ENCODE assay signal across 18 cellular contexts in the genomic region with DNA sequence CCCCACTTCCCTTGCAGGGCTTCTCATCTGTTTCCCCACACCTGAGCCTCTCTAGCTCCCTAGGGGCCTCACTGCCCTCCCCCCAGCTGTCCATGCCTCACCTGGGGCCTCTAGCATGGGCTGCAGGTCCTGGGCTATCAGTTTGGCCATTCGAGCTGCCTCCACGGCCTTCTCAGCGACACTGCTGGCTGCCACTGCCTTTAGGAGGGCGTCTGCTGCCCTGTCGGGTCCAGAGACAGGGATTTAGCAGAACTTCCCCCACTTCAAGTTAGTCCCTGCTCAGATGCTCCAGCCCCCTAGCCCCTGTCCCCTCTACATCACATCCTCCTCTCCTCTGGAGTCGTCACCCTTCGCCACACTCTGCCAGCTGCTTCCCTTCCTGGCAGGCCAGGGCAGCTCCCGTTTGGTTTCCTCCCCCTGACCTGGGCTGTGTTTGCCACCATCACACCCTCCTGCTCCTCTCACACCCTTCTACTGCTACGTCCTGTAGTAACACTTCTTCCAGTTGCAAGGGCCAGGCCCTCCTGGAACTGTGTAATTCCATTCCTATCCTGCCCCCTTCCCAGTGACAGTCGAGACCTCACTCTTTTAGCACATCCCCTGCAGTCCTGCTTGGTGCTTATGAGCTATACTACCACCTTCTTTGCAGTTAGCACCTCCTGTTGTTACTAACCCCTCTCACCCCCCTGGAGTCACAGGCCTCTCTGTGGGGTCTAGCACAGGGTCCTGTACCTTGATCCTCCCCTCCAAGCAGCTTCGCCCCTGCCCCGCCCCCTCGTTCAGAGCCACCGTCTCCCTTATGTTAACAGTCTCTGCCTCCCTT. TPM values are rescaled to one million over a fixed set of nuclear protein-coding genes. Genes with fewer than 3 reads are reported as not detected.
DNase-seq lines count a peak whose midpoint lies in the region; ATAC-seq, FAIRE-seq and TF ChIP-seq lines count a peak whose summit lies in the region.
"Had no signal": no experiment of that assay in that cellular context is flagged by ENCODE, and none has a peak within 500 bp of the region (broad histone marks: within the 10 kb centered on the region; RNA-seq: fewer than 3 reads in every experiment).

No MANE protein-coding gene starts in this region.

- in situ Hi-C loops in HepG2 (cut with HindIII; ENCODE audit: extremely low pct_ligation_motif_present, low pct_unique_long_range_greater_than_20kb), result no loop called here

- no peak for TF ChIP-seq RAD21 in HepG2 (CRISPR knock-in tag; IDR thresholded peaks at IDR 0.05)

- WGBS in HepG2 (ENCODE audit: low lambda C conversion rate), result 13% methylated on average over 14 of the region's 14 CpGs
- WGBS in right lobe of liver (ENCODE audit: insufficient coverage, low coverage, low lambda C conversion rate, missing lambda C conversion rate), result 38% methylated on average over 12 of the region's 14 CpGs

- intact Hi-C loops in HepG2 (cut with micrococcal nuclease; ENCODE audit: unreplicated experiment), result no loop called here
- intact Hi-C loops in right lobe of liver (cut with DNase I), result no loop called here
- intact Hi-C loops in lower lobe of right lung (cut with DNase I), result no loop called here

- FAIRE-seq in HepG2 (lab: Jason Lieb, UNC), result no peak

- peak overlapping the region; percentile 27; the same call in 1 of the 2 replicates for H3K9ac ChIP-seq in HepG2 (ENCODE audit: insufficient read depth, low read depth, low read length)

- H3K4me2 ChIP-seq in HepG2 (ENCODE audit: low read depth, low read length), result peak overlapping the region; percentile 76

- H3K4me1 ChIP-seq in HepG2 (ENCODE audit: insufficient read depth, low read length) (peaks cover 53% of the 10 kb centered on the region), right lobe of liver (peaks cover 0 to 7% (median 0%) of the 10 kb centered on the region in 4 donors), lower lobe of right lung (peaks cover 30% of the 10 kb centered on the region)

- CTCF ChIA-PET in HepG2 (lab: Yijun Ruan, JAX; ENCODE audit: low intra/inter-chr PET ratio, low total read pairs), result no interaction called here

- TF ChIP-seq POLR2A in HepG2 (IDR thresholded peaks at IDR 0.05; ENCODE audit: insufficient read depth in 1 of 2, low read depth in 2 of 2, low read length in 2 of 2), result no peak
- no peak for TF ChIP-seq POLR2A in right lobe of liver (IDR thresholded peaks at IDR 0.05)

- DNase-seq in HepG2 (ENCODE audit: low spot score) (no peak), right lobe of liver (no peak), caudate nucleus (lab: John Stamatoyannopoulos, UW) (no peak), lower lobe of right lung (no peak), ureter (ENCODE audit: low spot score) (peak; percentile 73), NCI-H82 (lab: John Stamatoyannopoulos, UW) (no peak), putamen (ENCODE audit: low spot score) (no peak)
- DNase-seq: activated CD4-positive, alpha-beta T cell treated with anti-CD3 and anti-CD28 coated beads for 48 hours; activated naive CD4-positive, alpha-beta T cell treated with anti-CD3 and anti-CD28 coated beads, Interleukin-2, amount 50 U/mL, for 16 hours; dermis blood vessel endothelial cell; esophagus squamous epithelium; immature natural killer cell; MM.1S; NCI-H1930; NCI-H524 treated with DMSO at 0.1 percent for 48 hours had no signal

- TF ChIP-seq EP300 in HepG2 (IDR thresholded peaks at IDR 0.05; ENCODE audit: low read depth in 2 of 2, low read length in 2 of 2) (no peak), HepG2 (CRISPR knock-in tag; IDR thresholded peaks at IDR 0.05; ENCODE audit: borderline replicate concordance) (no peak)

- no peaks in the 10 kb centered on the region for H3K36me3 ChIP-seq in HepG2 (replicated peaks in 1 of 2; ENCODE audit: control insufficient read depth in 1 of 2, insufficient read depth in 2 of 2, low read length in 2 of 2)
- no peaks in the 10 kb centered on the region for H3K36me3 ChIP-seq in right lobe of liver
- H3K36me3 ChIP-seq in lower lobe of right lung, result no peaks in the 10 kb centered on the region
- H3K36me3 ChIP-seq: esophagus squamous epithelium, neutrophil, right atrium auricular region had no signal

- no peaks in the 10 kb centered on the region for H3K9me3 ChIP-seq in HepG2 (ENCODE audit: low read length)
- no peaks in the 10 kb centered on the region for H3K9me3 ChIP-seq in right lobe of liver
- H3K9me3 ChIP-seq in lower lobe of right lung, result no peaks in the 10 kb centered on the region
- H3K9me3 ChIP-seq: esophagus squamous epithelium, neutrophil, right atrium auricular region had no signal

- POLR2A ChIA-PET in HepG2 (lab: Yijun Ruan, JAX), result interaction anchor here (1.0 to 6.5 kb wide), 12 partner anchors 9 to 250 kb away, joined by 5 to 113 read pairs (median 10); a partner anchor contains a TSS

- peak overlapping the region; percentile 1 to 51 (median 5); a peak in 2 of 6 replicates for H3K4me3 ChIP-seq in HepG2 (replicated peaks in 1 of 3; ENCODE audit: insufficient read depth in 1 of 3, low read depth in 2 of 3, low read length in 3 of 3)
- no peak overlapping the region for H3K4me3 ChIP-seq in right lobe of liver
- H3K4me3 ChIP-seq in lower lobe of right lung, result no peak overlapping the region
- H3K4me3 ChIP-seq: esophagus squamous epithelium, right atrium auricular region had no signal

- H3K27me3 ChIP-seq in HepG2 (ENCODE audit: control insufficient read depth in 1 of 2, insufficient read depth in 2 of 2, low read length in 2 of 2), result peaks cover 2 to 8% of the 10 kb centered on the region in 2 experiments; a peak in 2 of 5 replicates
- H3K27me3 ChIP-seq in right lobe of liver, result peaks cover 0 to 13% of the 10 kb centered on the region in 2 donors
- H3K27me3 ChIP-seq in lower lobe of right lung (ENCODE audit: low read depth), result peaks cover 26% of the 10 kb centered on the region

- peaks cover 3% of the 10 kb centered on the region for H3K79me2 ChIP-seq in HepG2 (ENCODE audit: insufficient read depth, low read length)

- ATAC-seq in HepG2 (peak; percentile 7), right lobe of liver (no peak), lower lobe of right lung (no peak), HG03565 (IDR thresholded peaks at IDR 0.05; ENCODE audit: unreplicated experiment) (no peak)

- TF ChIP-seq CTCF in HepG2 (CRISPR knock-in tag; IDR thresholded peaks at IDR 0.05) (0 out of 2 replicates have a peak, but pooled peaks have one; percentile 3), right lobe of liver (IDR thresholded peaks at IDR 0.05) (no peak), lower lobe of right lung (IDR thresholded peaks at IDR 0.05) (no peak)

- peak overlapping the region; percentile 38 for H2AFZ ChIP-seq in HepG2 (ENCODE audit: low read length)

- no peak overlapping the region for H3K27ac ChIP-seq in HepG2 (ENCODE audit: extremely low read length, insufficient read depth, low read length)
- no peak overlapping the region for H3K27ac ChIP-seq in right lobe of liver
- H3K27ac ChIP-seq in caudate nucleus (ENCODE audit: low read depth, low read length), result peak overlapping the region; percentile 80
- H3K27ac ChIP-seq in lower lobe of right lung, result peak overlapping the region; percentile 46
- H3K27ac ChIP-seq: neutrophil, right atrium auricular region had no signal

- no peaks in the 10 kb centered on the region for H4K20me1 ChIP-seq in HepG2 (ENCODE audit: insufficient read depth, low read length)

- no TSS peak for BruUV-seq in HepG2 (replicated peaks; lab: Mats Ljungman, UMichigan)

RNA-seq across cellular contexts. Expression of a gene that starts 4.3 kb away (rescaled TPM):
- 39.4 and 96.9 TPM in 2 replicates for total RNA-seq in HepG2 (2016; rRNA removed; fragmentation: Illumina TruSeq; extraction: Trizol)
- total RNA-seq in HepG2 (2016; cell fraction: cytosol; rRNA removed; fragmentation: Illumina TruSeq; extraction: Trizol; ENCODE audit: low read depth), result 27.1 and 29.2 TPM in 2 replicates
- 43.1 and 100 TPM in 2 replicates for total RNA-seq in HepG2 (2016; cell fraction: insoluble cytoplasmic fraction; rRNA removed; fragmentation: Illumina TruSeq; extraction: Trizol)
- 15.6 and 15.9 TPM in 2 replicates for total RNA-seq in HepG2 (2016; cell fraction: membrane; rRNA removed; fragmentation: Illumina TruSeq; extraction: Trizol)
- 143 and 149 TPM in 2 replicates for total RNA-seq in HepG2 (2016; cell fraction: nucleus; rRNA removed; fragmentation: Illumina TruSeq; extraction: Trizol)
- 611 and 685 TPM in 2 replicates for polyA plus RNA-seq in HepG2 (2011; rRNA removed)
- 118 and 170 TPM in 2 replicates for polyA plus RNA-seq in HepG2 (2011; cell fraction: cytosol; rRNA removed)
- 4,733 and 5,679 TPM in 2 replicates for polyA plus RNA-seq in HepG2 (2011; cell fraction: nucleus; rRNA removed)
- polyA plus RNA-seq in HepG2 (2012), result 202 and 318 TPM in 2 replicates
- polyA plus RNA-seq in HepG2 (2016; cell fraction: cytosol; fragmentation: Illumina TruSeq; extraction: Trizol; ENCODE audit: low read depth), result 12.6 and 13.8 TPM in 2 replicates
- 49.4 and 63.1 TPM in 2 replicates for polyA plus RNA-seq in HepG2 (2016; cell fraction: insoluble cytoplasmic fraction; fragmentation: Illumina TruSeq; extraction: Trizol; ENCODE audit: low read depth)
- 18.9 and 19.4 TPM in 2 replicates for polyA plus RNA-seq in HepG2 (2016; cell fraction: membrane; fragmentation: Illumina TruSeq; extraction: Trizol; ENCODE audit: low read depth)
- 559 and 594 TPM in 2 replicates for polyA plus RNA-seq in HepG2 (2016; cell fraction: nucleus; fragmentation: Illumina TruSeq; extraction: Trizol; ENCODE audit: insufficient read depth, low read depth)
- polyA minus RNA-seq in HepG2 (2011; rRNA and poly(A)+ RNA removed; ENCODE audit: low replicate concordance), result 166 and 365 TPM in 2 replicates
- 55.5 and 58.2 TPM in 2 replicates for polyA minus RNA-seq in HepG2 (2011; cell fraction: cytosol; rRNA and poly(A)+ RNA removed)
- polyA minus RNA-seq in HepG2 (2011; cell fraction: nucleus; rRNA and poly(A)+ RNA removed), result 527 and 596 TPM in 2 replicates
- total RNA-seq in right lobe of liver, result 10 to 100 TPM; 13.6 to 25.9 (median 23.0) TPM
- total RNA-seq in lower lobe of right lung, result 146 TPM
- total RNA-seq in ureter, result 248 TPM

RNA-seq across cellular contexts. Expression of a gene that starts 6.7 kb away (rescaled TPM):
- total RNA-seq in HepG2 (2016; rRNA removed; fragmentation: Illumina TruSeq; extraction: Trizol) (0.14 and 0.22 TPM in 2 replicates), right lobe of liver (under 1 TPM in 3 of 6 experiments, not detected in 3; 0.07 to 0.20 (median 0.19) TPM), lower lobe of right lung (5.1 TPM), ureter (5.3 TPM)
- 0.10 TPM in 1 of 2 replicates, not detected in the other for total RNA-seq in HepG2 (2016; cell fraction: cytosol; rRNA removed; fragmentation: Illumina TruSeq; extraction: Trizol; ENCODE audit: low read depth)
- total RNA-seq in HepG2 (2016; cell fraction: insoluble cytoplasmic fraction; rRNA removed; fragmentation: Illumina TruSeq; extraction: Trizol), result 0.13 and 0.15 TPM in 2 replicates
- total RNA-seq in HepG2 (2016; cell fraction: membrane; rRNA removed; fragmentation: Illumina TruSeq; extraction: Trizol), result 0.10 and 0.22 TPM in 2 replicates
- 0.12 and 0.44 TPM in 2 replicates for total RNA-seq in HepG2 (2016; cell fraction: nucleus; rRNA removed; fragmentation: Illumina TruSeq; extraction: Trizol)
- polyA plus RNA-seq in HepG2 (2011; rRNA removed), result 0.08 and 0.16 TPM in 2 replicates
- polyA plus RNA-seq in HepG2 (2011; cell fraction: cytosol; rRNA removed), result 0.15 and 0.18 TPM in 2 replicates
- polyA plus RNA-seq in HepG2 (2011; cell fraction: nucleus; rRNA removed), result 1.1 TPM in 2 replicates
- 0.16 and 0.54 TPM in 2 replicates for polyA plus RNA-seq in HepG2 (2012)
- polyA plus RNA-seq in HepG2 (2016; cell fraction: cytosol; fragmentation: Illumina TruSeq; extraction: Trizol; ENCODE audit: low read depth), result 0.05 and 0.10 TPM in 2 replicates
- polyA plus RNA-seq in HepG2 (2016; cell fraction: insoluble cytoplasmic fraction; fragmentation: Illumina TruSeq; extraction: Trizol; ENCODE audit: low read depth), result 0.22 and 0.33 TPM in 2 replicates
- polyA plus RNA-seq in HepG2 (2016; cell fraction: membrane; fragmentation: Illumina TruSeq; extraction: Trizol; ENCODE audit: low read depth), result 0.10 and 0.17 TPM in 2 replicates
- polyA plus RNA-seq in HepG2 (2016; cell fraction: nucleus; fragmentation: Illumina TruSeq; extraction: Trizol; ENCODE audit: insufficient read depth, low read depth), result 0.42 and 0.55 TPM in 2 replicates
- 0.18 TPM in 1 of 2 replicates, not detected in the other for polyA minus RNA-seq in HepG2 (2011; rRNA and poly(A)+ RNA removed; ENCODE audit: low replicate concordance)
- 0.35 TPM in 1 of 2 replicates, not detected in the other for polyA minus RNA-seq in HepG2 (2011; cell fraction: cytosol; rRNA and poly(A)+ RNA removed)
- polyA minus RNA-seq in HepG2 (2011; cell fraction: nucleus; rRNA and poly(A)+ RNA removed), result 0.13 and 0.25 TPM in 2 replicates
- total RNA-seq: dermis blood vessel endothelial cell had no signal

RNA-seq across cellular contexts. Expression of a gene that starts 15.8 kb away (rescaled TPM):
- total RNA-seq in HepG2 (2016; rRNA removed; fragmentation: Illumina TruSeq; extraction: Trizol) (7.1 and 7.4 TPM in 2 replicates), right lobe of liver (10 to 100 TPM in 4 of 6 experiments, 1 to 10 TPM in 2; 8.2 to 15.0 (median 11.4) TPM), lower lobe of right lung (19.1 TPM), ureter (20.2 TPM)
- total RNA-seq in HepG2 (2016; cell fraction: cytosol; rRNA removed; fragmentation: Illumina TruSeq; extraction: Trizol; ENCODE audit: low read depth), result 6.0 and 6.1 TPM in 2 replicates
- total RNA-seq in HepG2 (2016; cell fraction: insoluble cytoplasmic fraction; rRNA removed; fragmentation: Illumina TruSeq; extraction: Trizol), result 7.7 and 8.0 TPM in 2 replicates
- 12.8 and 13.3 TPM in 2 replicates for total RNA-seq in HepG2 (2016; cell fraction: membrane; rRNA removed; fragmentation: Illumina TruSeq; extraction: Trizol)
- 5.8 and 5.9 TPM in 2 replicates for total RNA-seq in HepG2 (2016; cell fraction: nucleus; rRNA removed; fragmentation: Illumina TruSeq; extraction: Trizol)
- polyA plus RNA-seq in HepG2 (2011; rRNA removed), result 8.2 and 8.7 TPM in 2 replicates
- 3.6 and 5.0 TPM in 2 replicates for polyA plus RNA-seq in HepG2 (2011; cell fraction: cytosol; rRNA removed)
- polyA plus RNA-seq in HepG2 (2011; cell fraction: nucleus; rRNA removed), result 11.3 and 17.7 TPM in 2 replicates
- 3.9 and 4.2 TPM in 2 replicates for polyA plus RNA-seq in HepG2 (2012)
- 14.5 and 18.4 TPM in 2 replicates for polyA plus RNA-seq in HepG2 (2016; cell fraction: cytosol; fragmentation: Illumina TruSeq; extraction: Trizol; ENCODE audit: low read depth)
- polyA plus RNA-seq in HepG2 (2016; cell fraction: insoluble cytoplasmic fraction; fragmentation: Illumina TruSeq; extraction: Trizol; ENCODE audit: low read depth), result 11.7 and 13.4 TPM in 2 replicates
- 18.6 and 20.0 TPM in 2 replicates for polyA plus RNA-seq in HepG2 (2016; cell fraction: membrane; fragmentation: Illumina TruSeq; extraction: Trizol; ENCODE audit: low read depth)
- 11.0 and 11.3 TPM in 2 replicates for polyA plus RNA-seq in HepG2 (2016; cell fraction: nucleus; fragmentation: Illumina TruSeq; extraction: Trizol; ENCODE audit: insufficient read depth, low read depth)
- 10.0 and 22.9 TPM in 2 replicates for polyA minus RNA-seq in HepG2 (2011; rRNA and poly(A)+ RNA removed; ENCODE audit: low replicate concordance)
- polyA minus RNA-seq in HepG2 (2011; cell fraction: cytosol; rRNA and poly(A)+ RNA removed), result 2.5 and 3.6 TPM in 2 replicates
- 6.8 and 7.2 TPM in 2 replicates for polyA minus RNA-seq in HepG2 (2011; cell fraction: nucleus; rRNA and poly(A)+ RNA removed)

RNA-seq across cellular contexts. Expression of a gene that starts 20.3 kb away (rescaled TPM):
- 0.44 and 0.49 TPM in 2 replicates for total RNA-seq in HepG2 (2016; rRNA removed; fragmentation: Illumina TruSeq; extraction: Trizol)
- 0.81 and 0.88 TPM in 2 replicates for total RNA-seq in HepG2 (2016; cell fraction: cytosol; rRNA removed; fragmentation: Illumina TruSeq; extraction: Trizol; ENCODE audit: low read depth)
- total RNA-seq in HepG2 (2016; cell fraction: insoluble cytoplasmic fraction; rRNA removed; fragmentation: Illumina TruSeq; extraction: Trizol), result 0.39 and 0.40 TPM in 2 replicates
- total RNA-seq in HepG2 (2016; cell fraction: membrane; rRNA removed; fragmentation: Illumina TruSeq; extraction: Trizol), result 0.49 and 0.62 TPM in 2 replicates
- total RNA-seq in HepG2 (2016; cell fraction: nucleus; rRNA removed; fragmentation: Illumina TruSeq; extraction: Trizol), result 0.78 and 1.1 TPM in 2 replicates
- polyA plus RNA-seq in HepG2 (2011; rRNA removed), result 0.17 and 0.24 TPM in 2 replicates
- 0.04 and 0.22 TPM in 2 replicates for polyA plus RNA-seq in HepG2 (2011; cell fraction: cytosol; rRNA removed)
- 1.2 and 1.4 TPM in 2 replicates for polyA plus RNA-seq in HepG2 (2011; cell fraction: nucleus; rRNA removed)
- 0.92 and 0.93 TPM in 2 replicates for polyA plus RNA-seq in HepG2 (2012)
- 0.29 TPM in 2 replicates for polyA plus RNA-seq in HepG2 (2016; cell fraction: cytosol; fragmentation: Illumina TruSeq; extraction: Trizol; ENCODE audit: low read depth)
- 0.53 and 0.73 TPM in 2 replicates for polyA plus RNA-seq in HepG2 (2016; cell fraction: insoluble cytoplasmic fraction; fragmentation: Illumina TruSeq; extraction: Trizol; ENCODE audit: low read depth)
- 0.19 and 0.22 TPM in 2 replicates for polyA plus RNA-seq in HepG2 (2016; cell fraction: membrane; fragmentation: Illumina TruSeq; extraction: Trizol; ENCODE audit: low read depth)
- 0.79 and 1.2 TPM in 2 replicates for polyA plus RNA-seq in HepG2 (2016; cell fraction: nucleus; fragmentation: Illumina TruSeq; extraction: Trizol; ENCODE audit: insufficient read depth, low read depth)
- polyA minus RNA-seq in HepG2 (2011; rRNA and poly(A)+ RNA removed; ENCODE audit: low replicate concordance), result 0.21 and 1.7 TPM in 2 replicates
- 0.26 and 1.6 TPM in 2 replicates for polyA minus RNA-seq in HepG2 (2011; cell fraction: cytosol; rRNA and poly(A)+ RNA removed)
- polyA minus RNA-seq in HepG2 (2011; cell fraction: nucleus; rRNA and poly(A)+ RNA removed), result 1.7 and 2.2 TPM in 2 replicates
- total RNA-seq in right lobe of liver, result under 1 TPM; 0.33 to 0.83 (median 0.47) TPM
- total RNA-seq in lower lobe of right lung, result 5.1 TPM
- total RNA-seq in ureter, result 2.8 TPM

Comparison
In these comparisons a context has a peak if more than half of its experiments do, and no peak if none do; other contexts are left out.
1. H3K4me3 ChIP-seq: peak in HepG2 (3 of 3); none in right lobe of liver (0 of 3) and lower lobe of right lung (single experiment).
2. H3K27ac ChIP-seq: peak in caudate nucleus (single experiment) and lower lobe of right lung (single experiment); none in HepG2 (single experiment) and right lobe of liver (0 of 3).